Comparison of ENCODE assay signal across 8 cellular contexts in the genomic region with DNA sequence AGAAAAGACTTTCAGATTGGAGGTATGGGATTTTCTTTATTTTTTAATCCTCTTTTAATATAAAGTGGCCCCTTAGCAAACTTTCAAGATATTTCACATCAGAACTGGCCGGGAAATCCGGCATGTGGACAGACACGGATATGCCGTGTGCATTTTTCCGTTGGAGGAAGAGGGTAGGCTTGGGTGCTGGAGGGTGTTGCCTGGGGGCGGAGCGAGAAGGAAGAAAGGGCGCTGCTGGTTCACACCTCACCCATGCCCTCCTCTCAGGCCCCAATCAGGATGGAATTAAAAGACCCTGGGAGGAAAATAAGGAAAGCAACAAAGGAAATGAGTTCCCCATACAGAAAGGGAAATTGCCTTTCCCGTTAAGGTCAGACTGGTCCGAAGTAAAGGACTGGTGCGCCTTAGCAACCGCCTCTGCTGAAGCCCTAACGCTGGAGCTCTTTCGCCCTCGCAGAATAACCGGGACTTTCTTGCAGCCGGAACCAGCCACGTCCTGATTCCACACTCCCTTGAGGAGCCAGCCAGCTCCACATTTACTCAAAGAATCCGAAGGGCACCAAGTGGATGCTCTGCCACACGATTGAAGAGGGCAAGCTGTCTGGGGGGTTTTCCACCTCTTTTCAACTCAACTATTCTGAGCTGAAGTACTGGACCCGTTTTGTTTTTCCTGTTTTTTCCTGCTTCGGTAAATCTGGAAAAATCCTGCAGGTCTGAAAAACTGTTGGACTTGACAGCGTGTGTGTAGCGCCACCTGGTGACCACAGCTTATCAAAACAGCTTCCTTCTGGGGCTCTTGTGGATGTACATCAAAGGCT. TPM values are rescaled to one million over a fixed set of nuclear protein-coding genes. Genes with fewer than 3 reads are reported as not detected.
DNase-seq lines count a peak whose midpoint lies in the region; TF ChIP-seq lines count a peak whose summit lies in the region.

No MANE protein-coding gene starts in this region.

- no peaks in the 10 kb centered on the region for H3K4me1 ChIP-seq in smooth muscle cell (ENCODE audit: low read depth)

- H3K27me3 ChIP-seq in BJ (ENCODE audit: control insufficient read depth, insufficient read depth, low read length) (no peaks in the 10 kb centered on the region; the same call in 1 of the 2 replicates), H7 (ENCODE audit: control insufficient read depth, insufficient read depth, low read length) (no peaks in the 10 kb centered on the region), smooth muscle cell (ENCODE audit: low read depth) (no peaks in the 10 kb centered on the region)

- POLR2A ChIA-PET in BJ (lab: Charles Lee), result interaction anchor here (0.6 to 1.1 kb wide), 2 partner anchors 365 to 1262 kb away, joined by 7 to 8 read pairs; no protein-coding TSS in a partner anchor

- peak overlapping the region; percentile 85 for H2AFZ ChIP-seq in smooth muscle cell (ENCODE audit: low read depth)

- H3K4me3 ChIP-seq in BJ (ENCODE audit: low read depth, low read length), result peak overlapping the region; percentile 25
- H3K4me3 ChIP-seq in H7 (ENCODE audit: insufficient read depth, low read depth, low read length), result peak overlapping the region; percentile 2; the same call in 1 of the 2 replicates
- H3K4me3 ChIP-seq in smooth muscle cell, result peak overlapping the region; percentile 52

- H3K9ac ChIP-seq in smooth muscle cell (ENCODE audit: low read depth), result no peak overlapping the region

- no peaks in the 10 kb centered on the region for H3K9me3 ChIP-seq in smooth muscle cell (replicated peaks; ENCODE audit: low read depth)

- H4K20me1 ChIP-seq in smooth muscle cell (ENCODE audit: low read depth), result no peaks in the 10 kb centered on the region

- no peaks in the 10 kb centered on the region for H3F3A ChIP-seq in smooth muscle cell (ENCODE audit: low read depth)

- no peaks in the 10 kb centered on the region for H3K36me3 ChIP-seq in BJ (ENCODE audit: control insufficient read depth, insufficient read depth, low read length)
- H3K36me3 ChIP-seq in H7 (replicated peaks; ENCODE audit: control insufficient read depth, insufficient read depth, low read length), result no peaks in the 10 kb centered on the region
- no peaks in the 10 kb centered on the region for H3K36me3 ChIP-seq in smooth muscle cell (ENCODE audit: low read depth)

- DNase-seq in BJ (ENCODE audit: low read depth), result peak; percentile 27
- DNase-seq in H7, result peak; percentile 68
- DNase-seq in NCI-H2171 (lab: John Stamatoyannopoulos, UW), result peak; percentile 42
- DNase-seq in activated CD4-positive, CD25-positive, alpha-beta regulatory T cell (lab: John Stamatoyannopoulos, UW), result peak; percentile 29 to 58 (median 34)
- peak; percentile 91 for DNase-seq in cerebellar cortex (ENCODE audit: low spot score)
- DNase-seq in islet precursor cell, result peak; percentile 96
- DNase-seq in smooth muscle cell (lab: John Stamatoyannopoulos, UW; ENCODE audit: unreplicated experiment), result no peak
- DNase-seq in cortex of kidney (lab: John Stamatoyannopoulos, UW), result no peak

- H3K79me2 ChIP-seq in smooth muscle cell (ENCODE audit: low read depth), result no peaks in the 10 kb centered on the region

- H3K27ac ChIP-seq in smooth muscle cell (ENCODE audit: low read depth), result no peak overlapping the region

- H3K4me2 ChIP-seq in smooth muscle cell, result peak overlapping the region; percentile 85

- TF ChIP-seq CTCF in BJ (IDR thresholded peaks at IDR 0.05; ENCODE audit: insufficient read depth, low read depth, low read length), result peak; percentile 85
- peak; percentile 87 for TF ChIP-seq CTCF in smooth muscle cell (IDR thresholded peaks at IDR 0.05; ENCODE audit: borderline replicate concordance, insufficient read depth, poor library complexity, severe bottlenecking)

- WGBS in smooth muscle cell (ENCODE audit: low lambda C conversion rate), result 24% methylated on average over 24 of the region's 24 CpGs

- CTCF ChIA-PET in BJ (lab: Yijun Ruan, JAX), result interaction anchor here (0.6 to 8.2 kb wide), 46 partner anchors 9 to 1265 kb away, joined by 3 to 156 read pairs (median 4); a partner anchor contains a TSS

RNA-seq across cellular contexts. Expression of a gene that starts 37.8 kb away (rescaled TPM):
- polyA plus RNA-seq in BJ (2011; rRNA removed) (not detected in 2 replicates), smooth muscle cell (0.08 TPM in 1 of 2 replicates, not detected in the other)
- not detected in 2 replicates for polyA minus RNA-seq in BJ (2011; rRNA and poly(A)+ RNA removed)
- 0.33 and 1.9 TPM in 2 replicates for total RNA-seq in H7 (2014; rRNA removed; shearing (Covaris generic))
- not detected in 2 replicates for total RNA-seq in smooth muscle cell

Comparison
In these comparisons a context has a peak if more than half of its experiments do, and no peak if none do; other contexts are left out.
1. DNase-seq: peak in BJ (single experiment), H7 (single experiment), NCI-H2171 (single experiment), activated CD4-positive, CD25-positive, alpha-beta regulatory T cell (4 of 4), cerebellar cortex (single experiment) and islet precursor cell (single experiment); none in smooth muscle cell (single experiment) and cortex of kidney (single experiment).
2. H3K4me3 ChIP-seq: peak in every context shown above with its lines; median percentile 52 in smooth muscle cell; 25 in BJ; 2 in H7.